Comparison of ENCODE assay signal across 9 cellular contexts in genomic region chr13:110306340-110306959, GRCh38. TPM values are rescaled to one million over a fixed set of nuclear protein-coding genes. Genes with fewer than 3 reads are reported as not detected.
A peak's percentile ranks its signal among the peaks of the same experiment; 100 is the strongest.
DNase-seq lines count a peak whose midpoint lies in the region; ATAC-seq and TF ChIP-seq lines count a peak whose summit lies in the region.
"Had no signal": no experiment of that assay in that cellular context is flagged by ENCODE, and none has a peak within 500 bp of the region (broad histone marks: within the 10 kb centered on the region; RNA-seq: fewer than 3 reads in every experiment).

No MANE protein-coding gene starts in this region.

- peaks cover 0 to 90% (median 3%) of the 10 kb centered on the region in 4 donors for H3K27me3 ChIP-seq in esophagus squamous epithelium
- H3K27me3 ChIP-seq in upper lobe of right lung: peaks cover 20% of the 10 kb centered on the region

- H3K36me3 ChIP-seq in esophagus squamous epithelium (no peaks in the 10 kb centered on the region), mucosa of descending colon (ENCODE audit: low read depth) (no peaks in the 10 kb centered on the region), upper lobe of right lung (no peaks in the 10 kb centered on the region)

- H3K9me3 ChIP-seq in esophagus squamous epithelium (no peaks in the 10 kb centered on the region), mucosa of descending colon (no peaks in the 10 kb centered on the region), upper lobe of right lung (no peaks in the 10 kb centered on the region)

- H3K27ac ChIP-seq in esophagus squamous epithelium (peak overlapping the region; percentile 86 to 97 (median 92)), upper lobe of right lung (peak overlapping the region; percentile 89)

- intact Hi-C loops in esophagus squamous epithelium (cut with DNase I): no loop called here
- intact Hi-C loops in mucosa of descending colon (cut with DNase I, micrococcal nuclease): no loop called here
- intact Hi-C loops in upper lobe of right lung (cut with DNase I): loop anchor here (10.0 kb wide), 1 partner anchor 82 kb away; no protein-coding TSS in a partner anchor

- no peak for TF ChIP-seq POLR2A in esophagus squamous epithelium (IDR thresholded peaks at IDR 0.05)

- DNase-seq in DMS53 (lab: John Stamatoyannopoulos, UW) (peak; percentile 11), DMS53 treated with DMSO at 0.1 percent for 48 hours (lab: John Stamatoyannopoulos, UW; ENCODE audit: unreplicated experiment) (no peak), esophagus squamous epithelium (lab: John Stamatoyannopoulos, UW) (no peak), mucosa of descending colon (no peak), upper lobe of right lung (no peak), SHP77 (lab: John Stamatoyannopoulos, UW) (no peak), NOMO-1 treated with DMSO at 0.1 percent for 48 hours (lab: John Stamatoyannopoulos, UW; ENCODE audit: unreplicated experiment) (no peak), NCI-H2171 (lab: John Stamatoyannopoulos, UW) (no peak)
- DNase-seq: T-helper 2 cell had no signal

- no peak for ATAC-seq in mucosa of descending colon
- ATAC-seq in upper lobe of right lung: no peak

- TF ChIP-seq CTCF in esophagus squamous epithelium (IDR thresholded peaks at IDR 0.05) (no peak), mucosa of descending colon (IDR thresholded peaks at IDR 0.05) (no peak), upper lobe of right lung (IDR thresholded peaks at IDR 0.05) (no peak)

- H3K4me1 ChIP-seq in esophagus squamous epithelium (peaks cover 7 to 94% (median 17%) of the 10 kb centered on the region in 3 donors), mucosa of descending colon (ENCODE audit: low read depth) (peaks cover 10% of the 10 kb centered on the region), upper lobe of right lung (peaks cover 28% of the 10 kb centered on the region)

- H3K4me3 ChIP-seq in esophagus squamous epithelium: peak overlapping the region; percentile 52 to 77 (median 64)
- peak overlapping the region; percentile 30 for H3K4me3 ChIP-seq in mucosa of descending colon
- H3K4me3 ChIP-seq in upper lobe of right lung: peak overlapping the region; percentile 71

- 9 to 23% methylated on average over 16 of the region's 53 CpGs for WGBS in esophagus squamous epithelium, 2 donors

RNA-seq across cellular contexts. Expression of gene COL4A1, which starts 0.5 kb away (rescaled TPM):
- total RNA-seq in esophagus squamous epithelium (10 to 100 TPM in 3 of 4 donors, 1 to 10 TPM in 1; 8.9 to 97.1 (median 40.2) TPM), mucosa of descending colon (100 to 1,000 TPM in 1 of 3 donors, 10 to 100 TPM in 2; 19.0 to 308 (median 61.9) TPM), upper lobe of right lung (242 TPM)

RNA-seq across cellular contexts. Expression of gene COL4A2, which starts 0.6 kb away (rescaled TPM):
- 100 to 1,000 TPM in 1 of 4 donors, 10 to 100 TPM in 3; 11.9 to 102 (median 43.5) TPM for total RNA-seq in esophagus squamous epithelium
- total RNA-seq in mucosa of descending colon: 100 to 1,000 TPM in 1 of 3 donors, 10 to 100 TPM in 2; 33.5 to 389 (median 74.2) TPM
- 273 TPM for total RNA-seq in upper lobe of right lung
